In the genomic region with DNA sequence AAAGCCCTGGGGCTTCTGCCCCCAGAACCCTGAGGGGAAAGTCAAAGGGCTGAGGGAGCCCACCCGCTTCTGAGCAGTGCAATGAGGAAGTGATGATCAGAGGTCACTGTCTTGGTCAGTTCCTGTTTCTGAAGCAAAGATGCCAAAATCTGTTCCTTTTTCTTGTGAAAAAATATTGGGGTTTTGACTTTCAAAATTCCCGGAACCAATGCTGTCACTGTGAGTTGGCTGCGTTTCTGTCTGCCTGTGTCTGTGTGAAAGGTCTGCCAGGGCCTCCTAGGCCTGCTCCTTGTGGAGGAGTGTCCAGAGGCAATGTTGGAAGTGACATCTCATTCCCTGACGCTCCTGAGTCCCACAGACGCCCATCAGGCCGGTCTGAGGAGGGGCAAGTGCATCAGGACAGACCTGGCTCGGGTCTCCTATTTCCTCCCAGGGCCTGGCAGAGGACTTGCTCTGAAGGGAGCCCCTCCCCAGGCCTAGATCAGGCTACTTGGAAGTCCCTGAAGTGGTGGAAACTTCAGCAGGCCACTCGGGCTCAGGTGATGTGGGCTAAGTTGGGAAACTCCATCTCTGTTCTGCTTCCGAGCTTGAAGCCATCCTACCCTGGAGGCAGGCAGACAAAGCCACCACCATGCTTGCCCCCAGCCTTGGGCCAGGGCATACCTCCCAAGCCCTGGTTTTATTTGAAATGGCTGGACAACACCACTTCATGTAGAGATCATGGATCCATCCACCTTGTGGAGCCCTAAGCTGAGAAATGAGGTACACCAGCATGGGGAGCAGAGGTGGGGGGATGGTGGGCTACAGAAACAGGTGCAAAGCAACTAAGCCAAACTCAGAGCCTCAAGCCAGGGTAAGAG, we compare ENCODE assay signal across 1 cellular context.
A peak's percentile ranks its signal among the peaks of the same experiment; 100 is the strongest.
TF ChIP-seq lines count a peak whose summit lies in the region.

No MANE protein-coding gene starts in this region.

TF ChIP-seq in HepG2, 621 proteins besides CTCF, POLR2A, EP300 and RAD21 (continued from another document and continues in another):
- 0 out of 2 replicates have a peak, but pooled peaks have one; percentile 45 for TF ChIP-seq ZNF598 (CRISPR knock-in tag; IDR thresholded peaks at IDR 0.05; ENCODE audit: borderline replicate concordance)
- TF ChIP-seq ZXDC (CRISPR knock-in tag; IDR thresholded peaks at IDR 0.05), result no peak
- TF ChIP-seq, protein P1, sequence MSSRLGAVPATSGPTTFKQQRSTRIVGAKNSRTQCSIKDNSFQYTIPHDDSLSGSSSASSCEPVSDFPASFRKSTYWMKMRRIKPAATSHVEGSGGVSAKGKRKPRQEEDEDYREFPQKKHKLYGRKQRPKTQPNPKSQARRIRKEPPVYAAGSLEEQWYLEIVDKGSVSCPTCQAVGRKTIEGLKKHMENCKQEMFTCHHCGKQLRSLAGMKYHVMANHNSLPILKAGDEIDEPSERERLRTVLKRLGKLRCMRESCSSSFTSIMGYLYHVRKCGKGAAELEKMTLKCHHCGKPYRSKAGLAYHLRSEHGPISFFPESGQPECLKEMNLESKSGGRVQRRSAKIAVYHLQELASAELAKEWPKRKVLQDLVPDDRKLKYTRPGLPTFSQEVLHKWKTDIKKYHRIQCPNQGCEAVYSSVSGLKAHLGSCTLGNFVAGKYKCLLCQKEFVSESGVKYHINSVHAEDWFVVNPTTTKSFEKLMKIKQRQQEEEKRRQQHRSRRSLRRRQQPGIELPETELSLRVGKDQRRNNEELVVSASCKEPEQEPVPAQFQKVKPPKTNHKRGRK (CRISPR knock-in tag; IDR thresholded peaks at IDR 0.05), result no peak
- no peak for TF ChIP-seq ZMYM2 (CRISPR knock-in tag; IDR thresholded peaks at IDR 0.05)
- no peak for TF ChIP-seq TBP (CRISPR knock-in tag; IDR thresholded peaks at IDR 0.05)
- no peak for TF ChIP-seq TP53 (CRISPR knock-in tag; conservative IDR thresholded peaks at IDR 0.05)
- TF ChIP-seq ZNF407 (CRISPR knock-in tag; IDR thresholded peaks at IDR 0.05; ENCODE audit: not compliant biosample characterization), result no peak
- no peak for TF ChIP-seq ZNF446 (CRISPR knock-in tag; IDR thresholded peaks at IDR 0.05)
- TF ChIP-seq MYNN (CRISPR knock-in tag; IDR thresholded peaks at IDR 0.05; ENCODE audit: low read depth), result no peak
- TF ChIP-seq MZF1 (CRISPR knock-in tag; IDR thresholded peaks at IDR 0.05; ENCODE audit: borderline replicate concordance), result no peak
- TF ChIP-seq TARDBP (CRISPR knock-in tag; IDR thresholded peaks at IDR 0.05), result no peak
- no peak for TF ChIP-seq ZKSCAN8 (CRISPR knock-in tag; IDR thresholded peaks at IDR 0.05; ENCODE audit: borderline replicate concordance)
- no peak for TF ChIP-seq KLF12 (CRISPR knock-in tag; IDR thresholded peaks at IDR 0.05; ENCODE audit: borderline replicate concordance)
- TF ChIP-seq, protein P2, sequence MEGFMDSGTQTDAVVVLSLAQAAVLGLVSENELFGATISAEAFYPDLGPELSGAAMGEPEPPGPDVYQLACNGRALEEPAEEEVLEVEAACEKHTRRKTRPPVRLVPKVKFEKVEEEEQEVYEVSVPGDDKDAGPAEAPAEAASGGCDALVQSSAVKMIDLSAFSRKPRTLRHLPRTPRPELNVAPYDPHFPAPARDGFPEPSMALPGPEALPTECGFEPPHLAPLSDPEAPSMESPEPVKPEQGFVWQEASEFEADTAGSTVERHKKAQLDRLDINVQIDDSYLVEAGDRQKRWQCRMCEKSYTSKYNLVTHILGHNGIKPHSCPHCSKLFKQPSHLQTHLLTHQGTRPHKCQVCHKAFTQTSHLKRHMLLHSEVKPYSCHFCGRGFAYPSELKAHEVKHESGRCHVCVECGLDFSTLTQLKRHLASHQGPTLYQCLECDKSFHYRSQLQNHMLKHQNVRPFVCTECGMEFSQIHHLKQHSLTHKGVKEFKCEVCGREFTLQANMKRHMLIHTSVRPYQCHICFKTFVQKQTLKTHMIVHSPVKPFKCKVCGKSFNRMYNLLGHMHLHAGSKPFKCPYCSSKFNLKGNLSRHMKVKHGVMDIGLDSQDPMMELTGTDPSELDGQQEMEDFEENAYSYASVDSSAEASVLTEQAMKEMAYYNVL (CRISPR knock-in tag; IDR thresholded peaks at IDR 0.05; ENCODE audit: borderline replicate concordance), result no peak
- TF ChIP-seq ZNF687 (CRISPR knock-in tag; IDR thresholded peaks at IDR 0.05), result peak; percentile 77
- TF ChIP-seq ZFYVE20 (CRISPR knock-in tag; IDR thresholded peaks at IDR 0.05; ENCODE audit: borderline replicate concordance, low read depth), result no peak
- no peak for TF ChIP-seq FOXK2 (IDR thresholded peaks at IDR 0.05)
- no peak for TF ChIP-seq ZNF547 (CRISPR knock-in tag; IDR thresholded peaks at IDR 0.05)
- 0 out of 2 replicates have a peak, but pooled peaks have one; percentile 25 for TF ChIP-seq ZNF605 (CRISPR knock-in tag; IDR thresholded peaks at IDR 0.05)
- no peak for TF ChIP-seq PRMT3 (CRISPR knock-in tag; IDR thresholded peaks at IDR 0.05; ENCODE audit: borderline replicate concordance, low read depth)
- TF ChIP-seq DBP (CRISPR knock-in tag; IDR thresholded peaks at IDR 0.05; ENCODE audit: not compliant biosample characterization), result no peak
- TF ChIP-seq CREM (IDR thresholded peaks at IDR 0.05), result no peak
- TF ChIP-seq CREM (CRISPR knock-in tag; IDR thresholded peaks at IDR 0.05), result no peak
- TF ChIP-seq, protein P3, sequence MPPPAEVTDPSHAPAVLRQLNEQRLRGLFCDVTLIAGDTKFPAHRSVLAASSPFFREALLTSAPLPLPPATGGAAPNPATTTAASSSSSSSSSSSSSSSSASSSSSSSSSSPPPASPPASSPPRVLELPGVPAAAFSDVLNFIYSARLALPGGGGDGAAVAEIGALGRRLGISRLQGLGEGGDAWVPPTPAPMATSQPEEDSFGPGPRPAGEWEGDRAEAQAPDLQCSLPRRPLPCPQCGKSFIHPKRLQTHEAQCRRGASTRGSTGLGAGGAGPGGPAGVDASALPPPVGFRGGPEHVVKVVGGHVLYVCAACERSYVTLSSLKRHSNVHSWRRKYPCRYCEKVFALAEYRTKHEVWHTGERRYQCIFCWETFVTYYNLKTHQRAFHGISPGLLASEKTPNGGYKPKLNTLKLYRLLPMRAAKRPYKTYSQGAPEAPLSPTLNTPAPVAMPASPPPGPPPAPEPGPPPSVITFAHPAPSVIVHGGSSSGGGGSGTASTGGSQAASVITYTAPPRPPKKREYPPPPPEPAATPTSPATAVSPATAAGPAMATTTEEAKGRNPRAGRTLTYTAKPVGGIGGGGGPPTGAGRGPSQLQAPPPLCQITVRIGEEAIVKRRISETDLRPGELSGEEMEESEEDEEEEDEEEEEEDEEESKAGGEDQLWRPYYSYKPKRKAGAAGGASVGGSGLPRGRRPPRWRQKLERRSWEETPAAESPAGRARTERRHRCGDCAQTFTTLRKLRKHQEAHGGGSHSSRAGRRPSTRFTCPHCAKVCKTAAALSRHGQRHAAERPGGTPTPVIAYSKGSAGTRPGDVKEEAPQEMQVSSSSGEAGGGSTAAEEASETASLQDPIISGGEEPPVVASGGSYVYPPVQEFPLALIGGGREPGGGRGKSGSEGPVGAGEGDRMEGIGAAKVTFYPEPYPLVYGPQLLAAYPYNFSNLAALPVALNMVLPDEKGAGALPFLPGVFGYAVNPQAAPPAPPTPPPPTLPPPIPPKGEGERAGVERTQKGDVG (CRISPR knock-in tag; IDR thresholded peaks at IDR 0.05; ENCODE audit: borderline replicate concordance), result no peak
- TF ChIP-seq JUNB (CRISPR knock-in tag; IDR thresholded peaks at IDR 0.05; ENCODE audit: borderline replicate concordance), result no peak
- TF ChIP-seq RFX5 (IDR thresholded peaks at IDR 0.05; ENCODE audit: low read depth, low read length), result no peak
